ENCODE assay signal across 16 cellular contexts in genomic region chr12:95257541-95257940, GRCh38.
"Had no signal": no experiment of that assay in that cellular context is flagged by ENCODE, and none has a peak within 500 bp of the region (broad histone marks: within the 10 kb centered on the region; RNA-seq: fewer than 3 reads in every experiment).

No MANE protein-coding gene starts in this region.

- DNase-seq: activated effector memory CD4-positive, alpha-beta T cell treated with anti-CD3 and anti-CD28 coated beads, Interleukin-2, amount 50 U/mL, for 16 hours; amniotic stem cell; dorsolateral prefrontal cortex; left lung; stimulated activated CD4-positive, alpha-beta T cell treated with anti-CD3 and anti-CD28 coated beads, Interleukin-4, amount 100 ng/mL, for 1 hour; stimulated activated CD8-positive, alpha-beta memory T cell treated with anti-CD3 and anti-CD28 coated beads, Interleukin-4, amount 100 ng/mL, for 48 hours; stimulated activated naive CD8-positive, alpha-beta T cell treated with anti-CD3 and anti-CD28 coated beads, Interleukin-15, Interleukin-2, amounts not matched to agents 100 U/mL and 50 U/mL, for 24 hours; T-helper 2 cell; upper lobe of left lung had no signal

- H3K27me3 ChIP-seq: breast epithelium, dorsolateral prefrontal cortex, left lung, suprapubic skin, upper lobe of left lung had no signal

- H3K27ac Mint-ChIP-seq: activated naive CD4-positive, alpha-beta T cell treated with anti-CD3 and anti-CD28 coated beads, Interleukin-2, amount 50 U/mL, for 72 hours; memory B cell had no signal

- H3K9me3 Mint-ChIP-seq: activated naive CD4-positive, alpha-beta T cell treated with anti-CD3 and anti-CD28 coated beads, Interleukin-2, amount 50 U/mL, for 72 hours; memory B cell; neural crest cell had no signal

- ATAC-seq: activated CD4-positive, CD25-positive, alpha-beta regulatory T cell treated with anti-CD3 and anti-CD28 coated beads, Interleukin-2, amount 50 U/mL, for 24 hours; activated naive CD4-positive, alpha-beta T cell treated with anti-CD3 and anti-CD28 coated beads, Interleukin-2, amount 50 U/mL, for 72 hours; left lung; stimulated activated naive CD8-positive, alpha-beta T cell treated with anti-CD3 and anti-CD28 coated beads, Interleukin-15, Interleukin-2, amounts not matched to agents 100 U/mL and 50 U/mL, for 24 hours had no signal

- H3K4me1 Mint-ChIP-seq: memory B cell, neural crest cell had no signal

- H3K4me3 Mint-ChIP-seq: memory B cell, neural crest cell had no signal

- H3K27ac ChIP-seq: breast epithelium, dorsolateral prefrontal cortex, left lung, parathyroid adenoma, suprapubic skin, upper lobe of left lung had no signal

- H3K9me3 ChIP-seq: breast epithelium, left lung, suprapubic skin, upper lobe of left lung had no signal

- H3K9ac ChIP-seq: parathyroid adenoma had no signal

- H3K27me3 Mint-ChIP-seq: memory B cell had no signal

- H3K4me3 ChIP-seq: breast epithelium, dorsolateral prefrontal cortex, left lung, suprapubic skin, upper lobe of left lung had no signal

- H3K4me1 ChIP-seq: breast epithelium had no signal
